9 cellular contexts compared by ENCODE assay signal in genomic region chr2:181457741-181458425, GRCh38. TPM values are rescaled to one million over a fixed set of nuclear protein-coding genes. Genes with fewer than 3 reads are reported as not detected.
DNase-seq lines count a peak whose midpoint lies in the region; ATAC-seq and TF ChIP-seq lines count a peak whose summit lies in the region.
"Had no signal": no experiment of that assay in that cellular context is flagged by ENCODE, and none has a peak within 500 bp of the region (broad histone marks: within the 10 kb centered on the region; RNA-seq: fewer than 3 reads in every experiment).

No MANE protein-coding gene starts in this region.

- no peaks in the 10 kb centered on the region for H4K20me1 ChIP-seq in SU-DHL-6 (ENCODE audit: low read depth, low read length)

- H3K36me3 Mint-ChIP-seq in immature natural killer cell: peaks cover 0 to 8% (median 0%) of the 10 kb centered on the region in 3 donors

- peak; percentile 10 for DNase-seq in NCI-H146 (lab: John Stamatoyannopoulos, UW)
- no peak for DNase-seq in NCI-H146 treated with DMSO at 0.1 percent for 48 hours (lab: John Stamatoyannopoulos, UW; ENCODE audit: unreplicated experiment)
- DNase-seq in ascending aorta (ENCODE audit: low spot score in 2 of 2): peak in 1 of 2 donors; percentile 61
- peak; percentile 48 to 62 (median 60) for DNase-seq in immature natural killer cell
- peak; percentile 63 for DNase-seq in stimulated activated CD4-positive, alpha-beta T cell treated with anti-CD3 and anti-CD28 coated beads, Interleukin-1b, Interleukin-23, amount 100 ng/mL, for 48 hours
- DNase-seq in middle frontal gyrus (ENCODE audit: extremely low spot score, low spot score): no peak

- intact Hi-C loops in ascending aorta (cut with DNase I): loop anchor here (10.0 kb wide), 1 partner anchor 353 kb away; no protein-coding TSS in a partner anchor

- H3K9me3 ChIP-seq in SU-DHL-6 (ENCODE audit: insufficient read depth, low read length) (no peaks in the 10 kb centered on the region), ascending aorta (no peaks in the 10 kb centered on the region)

- H3K27ac ChIP-seq in SU-DHL-6 (ENCODE audit: low read depth, low read length): peak overlapping the region; percentile 95
- H3K27ac ChIP-seq in ascending aorta: peak overlapping the region; percentile 34 to 38
- H3K27ac ChIP-seq: 22Rv1 had no signal

- H2AFZ ChIP-seq in SU-DHL-6 (ENCODE audit: low read depth, low read length, severe bottlenecking): peak overlapping the region; percentile 82

- H3K4me3 Mint-ChIP-seq in immature natural killer cell: peak overlapping the region; percentile 91 to 98 (median 97)

- H3K27me3 Mint-ChIP-seq in immature natural killer cell (ENCODE audit: low read depth in 3 of 3): peaks cover 6 to 23% (median 19%) of the 10 kb centered on the region in 3 donors

- H3K9me3 Mint-ChIP-seq in immature natural killer cell: no peaks in the 10 kb centered on the region

- H3K27me3 ChIP-seq in SU-DHL-6 (ENCODE audit: low read length): no peaks in the 10 kb centered on the region
- H3K27me3 ChIP-seq in ascending aorta: no peaks in the 10 kb centered on the region

- H3F3A ChIP-seq in SU-DHL-6 (ENCODE audit: insufficient read depth): peaks cover 9% of the 10 kb centered on the region; the same call in 1 of the 2 replicates

- H3K79me2 ChIP-seq in SU-DHL-6 (ENCODE audit: insufficient read depth, low read length): peaks cover 53% of the 10 kb centered on the region

- peak; percentile 27 for ATAC-seq in HG03280 (IDR thresholded peaks at IDR 0.05; ENCODE audit: unreplicated experiment)

- peaks cover 3 to 4% of the 10 kb centered on the region in 2 donors for H3K4me1 ChIP-seq in ascending aorta

- peak overlapping the region; percentile 83 for H3K9ac ChIP-seq in SU-DHL-6 (ENCODE audit: low read length)

- TF ChIP-seq CTCF in SU-DHL-6 (IDR thresholded peaks at IDR 0.05; ENCODE audit: insufficient read depth, low read length, poor library complexity, severe bottlenecking) (no peak), ascending aorta (IDR thresholded peaks at IDR 0.05) (no peak)

- peaks cover 62 to 78% of the 10 kb centered on the region in 2 donors for H3K4me1 Mint-ChIP-seq in immature natural killer cell

- H3K36me3 ChIP-seq in SU-DHL-6 (ENCODE audit: low read length): 0 out of 2 replicates have a peak, but pooled peaks cover 4% of the 10 kb centered on the region
- H3K36me3 ChIP-seq in ascending aorta: no peaks in the 10 kb centered on the region

- no peaks in the 10 kb centered on the region for H3K9me2 ChIP-seq in SU-DHL-6 (replicated peaks; ENCODE audit: insufficient read depth, low read length)

- H3K27ac Mint-ChIP-seq in immature natural killer cell: peak overlapping the region; percentile 91 to 99 (median 96)

- H3K4me2 ChIP-seq in SU-DHL-6 (ENCODE audit: low read depth, low read length, poor library complexity, severe bottlenecking): peak overlapping the region; percentile 93

- H3K4me3 ChIP-seq in SU-DHL-6 (ENCODE audit: insufficient read depth, low read length, poor library complexity, severe bottlenecking) (peak overlapping the region; percentile 77), ascending aorta (peak overlapping the region; percentile 52 to 64)

RNA-seq across cellular contexts. Expression of gene ITGA4, which starts 0.7 kb away (rescaled TPM):
- total RNA-seq in ascending aorta: 6.6 TPM
- polyA plus RNA-seq in immature natural killer cell: 100 to 1,000 TPM; 102 to 132 (median 117) TPM

Comparison
In these comparisons a context has a peak if more than half of its experiments do, and no peak if none do; other contexts are left out.
1. DNase-seq: peak in NCI-H146 (single experiment), immature natural killer cell (3 of 3) and stimulated activated CD4-positive, alpha-beta T cell treated with anti-CD3 and anti-CD28 coated beads, Interleukin-1b, Interleukin-23, amount 100 ng/mL, for 48 hours (single experiment); none in NCI-H146 treated with DMSO at 0.1 percent for 48 hours (single experiment) and middle frontal gyrus (single experiment).